Comparison of ENCODE assay signal across 29 cellular contexts in the genomic region with DNA sequence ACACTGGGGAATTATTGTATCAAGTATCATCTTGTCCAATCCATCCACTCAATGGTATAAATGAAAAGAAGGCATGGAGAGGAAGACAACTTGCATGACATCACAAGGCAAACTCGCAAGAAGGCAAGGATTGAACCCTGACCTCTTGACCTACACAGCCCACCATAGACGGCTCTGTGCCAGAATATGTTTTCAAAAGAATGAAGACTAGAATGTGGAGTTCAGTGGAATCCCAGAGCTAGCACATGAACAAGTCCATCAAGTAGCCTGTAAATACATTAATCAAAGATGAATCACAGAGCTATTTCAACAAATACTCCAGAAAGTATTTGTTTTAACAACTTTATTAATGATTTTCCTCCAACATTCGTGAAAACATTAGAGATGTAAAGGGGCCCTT.
"Had no signal": no experiment of that assay in that cellular context is flagged by ENCODE, and none has a peak within 500 bp of the region (broad histone marks: within the 10 kb centered on the region; RNA-seq: fewer than 3 reads in every experiment).

No MANE protein-coding gene starts in this region.

- H3K4me3 ChIP-seq: left lung, lower lobe of right lung, neural progenitor cell, psoas muscle, right atrium auricular region, right lobe of liver, smooth muscle cell, stomach, thyroid gland, transverse colon, upper lobe of left lung, vagina had no signal

- H3K27ac ChIP-seq: left lung, lower lobe of right lung, neural progenitor cell, neutrophil, parathyroid adenoma, psoas muscle, right atrium auricular region, right lobe of liver, stomach, testis, thyroid gland, transverse colon, upper lobe of left lung, vagina had no signal

- H3K36me3 ChIP-seq: left lung, lower lobe of right lung, neural progenitor cell, neutrophil, right atrium auricular region, right lobe of liver, stomach, thyroid gland, transverse colon, upper lobe of left lung, vagina had no signal

- H3K27me3 ChIP-seq: left lung, neural progenitor cell, neutrophil, right atrium auricular region, right lobe of liver, stomach, testis, thyroid gland, transverse colon, upper lobe of left lung, vagina had no signal

- H3K9me3 ChIP-seq: lower lobe of right lung, neutrophil, psoas muscle, right atrium auricular region, right lobe of liver, stomach, testis, thyroid gland, transverse colon, upper lobe of left lung, vagina had no signal

- FAIRE-seq: islet of Langerhans, kidney had no signal

- DNase-seq: kidney; left colon; left lung; lower lobe of right lung; mammary epithelial cell; mesenchymal stem cell; naive thymus-derived CD8-positive, alpha-beta T cell; nephron progenitor cell; occipital lobe; psoas muscle; right lobe of liver; stimulated activated CD4-positive, alpha-beta T cell treated with anti-CD3 and anti-CD28 coated beads, Interleukin-1b, Interleukin-23, amount 100 ng/mL, for 48 hours; stimulated activated CD4-positive, alpha-beta T cell treated with anti-CD3 and anti-CD28 coated beads, Interleukin-2, amount 100 ng/mL, for 48 hours; stimulated activated CD4-positive, alpha-beta T cell treated with anti-CD3 and anti-CD28 coated beads, Interleukin-4, amount 100 ng/mL, for 4 hours; stimulated activated CD8-positive, alpha-beta memory T cell treated with anti-CD3 and anti-CD28 coated beads, Interleukin-4, amount 100 ng/mL, for 48 hours; stimulated activated naive CD4-positive, alpha-beta T cell treated with Interleukin-2 at 50 U/mL for 16 hours; stomach; testis; thyroid gland; transverse colon; upper lobe of left lung had no signal

- ATAC-seq: left colon; left lung; lower lobe of right lung; naive thymus-derived CD8-positive, alpha-beta T cell; psoas muscle; right lobe of liver; stimulated activated memory B cell treated with anti-CD40 and anti-IgM and Interleukin-4, amounts not matched to agents 10 μg/mL and 1 μg/mL and 100 μg/mL, for 72 hours had no signal
